1 cellular context compared by ENCODE assay signal in genomic region chrX:113959912-113960626, GRCh38.
TF ChIP-seq lines count a peak whose summit lies in the region.

No MANE protein-coding gene starts in this region.

TF ChIP-seq in H1, 55 proteins besides CTCF, POLR2A, EP300 and RAD21 (continued from another document):
- peak; percentile 77 for TF ChIP-seq CHD7 (IDR thresholded peaks at IDR 0.05; ENCODE audit: insufficient replicate concordance, low read length)
- TF ChIP-seq SP2 (IDR thresholded peaks at IDR 0.05; ENCODE audit: low read length) = no peak
- peak; percentile 18 for TF ChIP-seq NANOG (IDR thresholded peaks at IDR 0.05; ENCODE audit: insufficient read depth, low read depth, low read length, poor library complexity, severe bottlenecking)
- TF ChIP-seq KDM5A (IDR thresholded peaks at IDR 0.05; ENCODE audit: low read length) = no peak
- no peak for TF ChIP-seq ZNF274 (IDR thresholded peaks at IDR 0.05; ENCODE audit: borderline replicate concordance, extremely low read depth, low read length)
- TF ChIP-seq POLR2AphosphoS5 (IDR thresholded peaks at IDR 0.05; ENCODE audit: low read depth, low read length) = no peak
- TF ChIP-seq SIX5 (IDR thresholded peaks at IDR 0.05; ENCODE audit: low read depth, low read length) = no peak
- no peak for TF ChIP-seq RNF2 (IDR thresholded peaks at IDR 0.05; ENCODE audit: borderline replicate concordance, low read depth, low read length, missing control alignments, poor library complexity, severe bottlenecking)
- TF ChIP-seq MAFK (IDR thresholded peaks at IDR 0.05; ENCODE audit: low read depth, low read length) = no peak
- peak; percentile 49; the same call in 1 of the 2 replicates for TF ChIP-seq TEAD4 (IDR thresholded peaks at IDR 0.05; ENCODE audit: low read depth, low read length)
- TF ChIP-seq RXRA (IDR thresholded peaks at IDR 0.05; ENCODE audit: insufficient read depth, low read depth, low read length) = no peak
- TF ChIP-seq CTBP2 (IDR thresholded peaks at IDR 0.05; ENCODE audit: borderline replicate concordance, insufficient read depth, insufficient read length, low read length) = no peak
- TF ChIP-seq KDM1A (IDR thresholded peaks at IDR 0.05; ENCODE audit: borderline replicate concordance, low read length) = no peak
- TF ChIP-seq NRF1 (IDR thresholded peaks at IDR 0.05; ENCODE audit: low read depth, low read length) = no peak
- TF ChIP-seq CHD1 (IDR thresholded peaks at IDR 0.05; ENCODE audit: low read depth, low read length) = no peak
- TF ChIP-seq MAX (IDR thresholded peaks at IDR 0.05) = peak; percentile 60; the same call in 1 of the 2 replicates
- no peak for TF ChIP-seq ATF2 (IDR thresholded peaks at IDR 0.05; ENCODE audit: low read length)
- no peak for TF ChIP-seq BRCA1 (IDR thresholded peaks at IDR 0.05; ENCODE audit: low read depth, low read length)
- no peak for TF ChIP-seq CREB1 (IDR thresholded peaks at IDR 0.05)
- no peak for TF ChIP-seq SAP30 (IDR thresholded peaks at IDR 0.05; ENCODE audit: insufficient read depth, insufficient replicate concordance, low read length)
- no peak for TF ChIP-seq ASH2L (IDR thresholded peaks at IDR 0.05; ENCODE audit: low read length)
- no peak for TF ChIP-seq SIN3A (conservative IDR thresholded peaks at IDR 0.05 in 1 of 2, IDR thresholded peaks at IDR 0.05 in 1 of 2; ENCODE audit: low read depth in 1 of 2, low read length in 2 of 2)
